In the genomic region with DNA sequence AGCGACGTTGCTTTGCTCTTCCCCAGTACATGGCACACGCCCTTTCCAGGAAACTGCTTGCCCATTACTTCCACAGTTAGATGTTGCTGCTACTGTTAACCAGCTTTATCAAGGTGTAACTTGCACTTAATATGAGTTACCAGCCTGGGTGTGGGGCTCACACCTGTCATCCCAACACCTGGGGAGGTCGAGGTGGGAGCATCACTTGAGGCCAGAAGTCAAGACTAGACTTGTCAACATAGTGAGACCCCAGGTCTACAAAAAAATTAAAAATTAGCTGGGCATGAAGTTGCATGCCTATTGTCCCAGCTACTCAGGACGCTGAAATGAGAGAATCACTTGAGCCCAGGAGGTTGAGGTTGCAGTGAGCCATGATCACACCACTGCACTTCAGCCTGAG, we compare ENCODE assay signal across 25 cellular contexts.
DNase-seq lines count a peak whose midpoint lies in the region; ATAC-seq and TF ChIP-seq lines count a peak whose summit lies in the region.
"Had no signal": no experiment of that assay in that cellular context is flagged by ENCODE, and none has a peak within 500 bp of the region (broad histone marks: within the 10 kb centered on the region; RNA-seq: fewer than 3 reads in every experiment).

No MANE protein-coding gene starts in this region.

- no peaks in the 10 kb centered on the region for H3K36me3 ChIP-seq in lung (ENCODE audit: control insufficient read depth in 2 of 2, insufficient read depth in 2 of 2, low read length in 2 of 2)
- H3K36me3 ChIP-seq: SJCRH30 had no signal

- H3K36me3 Mint-ChIP-seq in activated CD8-positive, alpha-beta T cell treated with anti-CD3 and anti-CD28 coated beads, Interleukin-2, amount 10 ng/mL, durations not matched to agents 7 days and 5 days (ENCODE audit: low read depth), result no peaks in the 10 kb centered on the region
- H3K36me3 Mint-ChIP-seq in activated CD8-positive, alpha-beta T cell treated with anti-CD3 and anti-CD28 coated beads for 36 hours (ENCODE audit: low read depth), result no peaks in the 10 kb centered on the region
- H3K36me3 Mint-ChIP-seq: CD8-positive, alpha-beta T cell had no signal

- TF ChIP-seq CTCF in activated CD8-positive, alpha-beta T cell treated with anti-CD3 and anti-CD28 coated beads for 36 hours (IDR thresholded peaks at IDR 0.05), result no peak
- TF ChIP-seq CTCF in coronary artery (IDR thresholded peaks at IDR 0.05), result no peak
- TF ChIP-seq CTCF in lung (IDR thresholded peaks at IDR 0.05; ENCODE audit: control extremely low read depth, extremely low read depth), result no peak

- H3K27me3 ChIP-seq in lung (ENCODE audit: control insufficient read depth, insufficient read depth), result no peaks in the 10 kb centered on the region

- no peak for ATAC-seq in activated CD8-positive, alpha-beta T cell treated with anti-CD3 and anti-CD28 coated beads, Interleukin-2, amount 10 ng/mL, durations not matched to agents 7 days and 5 days
- no peak for ATAC-seq in activated CD8-positive, alpha-beta T cell treated with anti-CD3 and anti-CD28 coated beads for 36 hours
- ATAC-seq in lung (ENCODE audit: insufficient read depth, low FRiP score) (no peak), HG03039 (IDR thresholded peaks at IDR 0.05; ENCODE audit: unreplicated experiment) (no peak)
- ATAC-seq: CD8-positive, alpha-beta T cell; Right ventricle myocardium inferior; SK-N-SH treated with all-trans-retinoic acid at 6 μM for 48 hours had no signal

- peaks cover 0 to 3% of the 10 kb centered on the region in 2 donors for H3K4me1 ChIP-seq in lung (ENCODE audit: control insufficient read depth in 2 of 2, insufficient read depth in 2 of 2, low read length in 2 of 2)
- H3K4me1 ChIP-seq: SJCRH30 had no signal

- H3K27ac ChIP-seq in coronary artery (no peak overlapping the region), lung (ENCODE audit: low read depth in 1 of 2, low read length in 1 of 2) (no peak overlapping the region)
- H3K27ac ChIP-seq: C4-2B, HL-60, PC-9, SJCRH30 had no signal

- H3K4me3 Mint-ChIP-seq in activated CD8-positive, alpha-beta T cell treated with anti-CD3 and anti-CD28 coated beads, Interleukin-2, amount 10 ng/mL, durations not matched to agents 7 days and 5 days, result no peak overlapping the region
- no peak overlapping the region for H3K4me3 Mint-ChIP-seq in activated CD8-positive, alpha-beta T cell treated with anti-CD3 and anti-CD28 coated beads for 36 hours
- H3K4me3 Mint-ChIP-seq: CD8-positive, alpha-beta T cell had no signal

- intact Hi-C loops in activated CD8-positive, alpha-beta T cell treated with anti-CD3 and anti-CD28 coated beads for 36 hours (cut with micrococcal nuclease), result no loop called here

- peaks cover 36% of the 10 kb centered on the region for H3K27me3 Mint-ChIP-seq in activated CD8-positive, alpha-beta T cell treated with anti-CD3 and anti-CD28 coated beads, Interleukin-2, amount 10 ng/mL, durations not matched to agents 7 days and 5 days (ENCODE audit: low read depth)
- peaks cover 9% of the 10 kb centered on the region for H3K27me3 Mint-ChIP-seq in activated CD8-positive, alpha-beta T cell treated with anti-CD3 and anti-CD28 coated beads for 36 hours

- H3K4me3 ChIP-seq in coronary artery, result no peak overlapping the region
- H3K4me3 ChIP-seq in lung, result no peak overlapping the region
- H3K4me3 ChIP-seq: PC-9, SJCRH30 had no signal

- H3K4me1 Mint-ChIP-seq in activated CD8-positive, alpha-beta T cell treated with anti-CD3 and anti-CD28 coated beads, Interleukin-2, amount 10 ng/mL, durations not matched to agents 7 days and 5 days (ENCODE audit: low read depth), result peaks cover 13% of the 10 kb centered on the region
- no peaks in the 10 kb centered on the region for H3K4me1 Mint-ChIP-seq in activated CD8-positive, alpha-beta T cell treated with anti-CD3 and anti-CD28 coated beads for 36 hours (ENCODE audit: low read depth)

- H3K9me3 ChIP-seq in lung (ENCODE audit: control insufficient read depth in 2 of 2, insufficient read depth in 1 of 2, low read length in 1 of 2), result peaks cover 0 to 3% of the 10 kb centered on the region in 2 donors
- H3K9me3 ChIP-seq: SJCRH30 had no signal

- H3K27ac Mint-ChIP-seq in activated CD8-positive, alpha-beta T cell treated with anti-CD3 and anti-CD28 coated beads, Interleukin-2, amount 10 ng/mL, durations not matched to agents 7 days and 5 days, result peak overlapping the region; percentile 4
- H3K27ac Mint-ChIP-seq in activated CD8-positive, alpha-beta T cell treated with anti-CD3 and anti-CD28 coated beads for 36 hours, result no peak overlapping the region
- H3K27ac Mint-ChIP-seq: CD8-positive, alpha-beta T cell had no signal

- H3K9me3 Mint-ChIP-seq in activated CD8-positive, alpha-beta T cell treated with anti-CD3 and anti-CD28 coated beads, Interleukin-2, amount 10 ng/mL, durations not matched to agents 7 days and 5 days (ENCODE audit: insufficient read depth), result no peaks in the 10 kb centered on the region
- no peaks in the 10 kb centered on the region for H3K9me3 Mint-ChIP-seq in activated CD8-positive, alpha-beta T cell treated with anti-CD3 and anti-CD28 coated beads for 36 hours
- H3K9me3 Mint-ChIP-seq: CD8-positive, alpha-beta T cell had no signal

- peak; percentile 18 for DNase-seq in activated CD8-positive, alpha-beta T cell treated with anti-CD3 and anti-CD28 coated beads, Interleukin-2, amount 10 ng/mL, durations not matched to agents 7 days and 5 days
- DNase-seq in activated CD8-positive, alpha-beta T cell treated with anti-CD3 and anti-CD28 coated beads for 36 hours, result no peak
- peak; percentile 12 for DNase-seq in coronary artery (ENCODE audit: low spot score)
- peak; percentile 11 for DNase-seq in lung (ENCODE audit: low spot score)
- DNase-seq in middle frontal gyrus (ENCODE audit: extremely low spot score, low spot score), result no peak
- DNase-seq in KG1 (lab: John Stamatoyannopoulos, UW), result no peak
- DNase-seq: Caco-2; CD8-positive, alpha-beta T cell; EL; GF-D8; NCI-H1048; NCI-H1417; NCI-H1694; NCI-H2029 treated with DMSO at 0.1 percent for 48 hours; NCI-H2171; NCI-H345; NCI-H510A treated with DMSO at 0.1 percent for 48 hours; NCI-H774; SJCRH30 had no signal

- CTCF ChIA-PET in activated CD8-positive, alpha-beta T cell treated with anti-CD3 and anti-CD28 coated beads, Interleukin-2, amount 10 ng/mL, durations not matched to agents 7 days and 5 days (lab: Charles Lee), result no interaction called here
- CTCF ChIA-PET in activated CD8-positive, alpha-beta T cell treated with anti-CD3 and anti-CD28 coated beads for 36 hours (lab: Charles Lee), result no interaction called here

- WGBS in lung, 2 donors, result 57 to 66% methylated on average over 5 of the region's 5 CpGs

- POLR2A ChIA-PET in activated CD8-positive, alpha-beta T cell treated with anti-CD3 and anti-CD28 coated beads, Interleukin-2, amount 10 ng/mL, durations not matched to agents 7 days and 5 days (lab: Charles Lee), result no interaction called here
- POLR2A ChIA-PET in activated CD8-positive, alpha-beta T cell treated with anti-CD3 and anti-CD28 coated beads for 36 hours (lab: Charles Lee), result no interaction called here

Comparison
In these comparisons a context has a peak if more than half of its experiments do, and no peak if none do; other contexts are left out.
1. DNase-seq: peak in activated CD8-positive, alpha-beta T cell treated with anti-CD3 and anti-CD28 coated beads, Interleukin-2, amount 10 ng/mL, durations not matched to agents 7 days and 5 days (single experiment), coronary artery (single experiment) and lung (single experiment); none in activated CD8-positive, alpha-beta T cell treated with anti-CD3 and anti-CD28 coated beads for 36 hours (single experiment), middle frontal gyrus (single experiment) and KG1 (single experiment).